In the genomic region with DNA sequence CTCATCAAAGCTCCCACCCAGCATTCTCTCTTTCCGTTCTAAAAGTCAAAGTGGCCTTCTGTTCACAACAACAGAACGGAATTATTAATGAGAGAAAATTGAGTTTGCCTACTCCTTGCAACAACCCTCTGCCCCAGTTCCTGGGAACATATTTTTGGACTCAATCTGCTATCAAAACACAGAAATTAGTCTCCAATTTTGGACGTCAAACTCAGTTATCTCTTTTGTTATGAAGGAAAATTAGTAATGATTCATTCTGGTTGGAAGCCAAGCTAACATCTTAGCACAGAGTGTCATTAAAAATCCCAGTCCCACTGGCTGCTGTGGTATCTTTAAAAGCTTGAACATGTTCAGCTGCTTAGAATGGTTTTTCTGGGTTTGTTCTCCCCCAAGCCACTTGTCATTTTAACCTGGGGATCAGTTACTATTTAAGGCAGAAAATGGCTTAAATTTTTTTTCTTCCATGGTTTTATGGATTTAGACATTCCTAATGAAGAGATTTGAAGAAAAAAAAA, we compare ENCODE assay signal across 28 cellular contexts.
"Had no signal": no experiment of that assay in that cellular context is flagged by ENCODE, and none has a peak within 500 bp of the region (broad histone marks: within the 10 kb centered on the region; RNA-seq: fewer than 3 reads in every experiment).

No MANE protein-coding gene starts in this region.

- DNase-seq: activated CD4-positive, alpha-beta memory T cell treated with anti-CD3 and anti-CD28 coated beads, Interleukin-2, amount 10 ng/mL, durations not matched to agents 7 days and 5 days; activated CD4-positive, alpha-beta T cell treated with anti-CD3 and anti-CD28 coated beads for 1 hour; activated CD4-positive, alpha-beta T cell treated with anti-CD3 and anti-CD28 coated beads for 48 hours; activated CD4-positive, CD25-positive, alpha-beta regulatory T cell; activated CD8-positive, alpha-beta memory T cell treated with anti-CD3 and anti-CD28 coated beads for 24 hours; activated CD8-positive, alpha-beta memory T cell treated with anti-CD3 and anti-CD28 coated beads, Interleukin-2, amount 10 ng/mL, durations not matched to agents 7 days and 5 days; activated CD8-positive, alpha-beta memory T cell treated with anti-CD3 and anti-CD28 coated beads, Interleukin-2, amount 50 U/mL, for 48 hours; activated effector memory CD4-positive, alpha-beta T cell treated with Interleukin-2 at 50 U/mL for 16 hours; activated naive CD4-positive, alpha-beta T cell treated with anti-CD3 and anti-CD28 coated beads, Interleukin-2, amount 10 ng/mL, durations not matched to agents 7 days and 5 days; activated naive CD8-positive, alpha-beta T cell treated with anti-CD3 and anti-CD28 coated beads, Interleukin-2, amount 50 U/mL, for 24 hours; activated T-cell treated with anti-CD3 and anti-CD28 coated beads, Interleukin-2, amount 50 U/mL, for 48 hours; anterior cingulate cortex; central memory CD4-positive, alpha-beta T cell; NCI-H1092 treated with DMSO at 0.1 percent for 48 hours; NCI-H1436; NCI-H1694; NCI-H1930; NCI-H2081 treated with DMSO at 0.1 percent for 48 hours; NCI-H524; NK-92 treated with Interleukin-12 subunit alpha and Interleukin-12 subunit beta, amount 100 ng/mL, for 24 hours; PC-3; Peyer's patch; RPMI8226; SIG-M5; T1000; WERI-Rb-1 had no signal

- H3K27me3 ChIP-seq: Peyer's patch had no signal

- H3K36me3 ChIP-seq: Peyer's patch had no signal

- H3K27ac ChIP-seq: Peyer's patch, WERI-Rb-1 had no signal

- ATAC-seq: activated CD8-positive, alpha-beta memory T cell treated with anti-CD3 and anti-CD28 coated beads, Interleukin-2, amount 10 ng/mL, durations not matched to agents 7 days and 5 days; activated naive CD8-positive, alpha-beta T cell treated with anti-CD3 and anti-CD28 coated beads, Interleukin-2, amount 50 U/mL, for 24 hours; K562; PC-3 had no signal

- FAIRE-seq: bronchial epithelial cell, K562 had no signal

- H3K4me1 ChIP-seq: Peyer's patch had no signal

- H3K9me3 ChIP-seq: Peyer's patch had no signal

- H3K4me3 ChIP-seq: K562, Peyer's patch had no signal
